ENCODE assay signal across 22 cellular contexts in genomic region chr6:68641172-68641571, GRCh38. TPM values are rescaled to one million over a fixed set of nuclear protein-coding genes. Genes with fewer than 3 reads are reported as not detected.
DNase-seq lines count a peak whose midpoint lies in the region; ATAC-seq and TF ChIP-seq lines count a peak whose summit lies in the region.
"Had no signal": no experiment of that assay in that cellular context is flagged by ENCODE, and none has a peak within 500 bp of the region (broad histone marks: within the 10 kb centered on the region; RNA-seq: fewer than 3 reads in every experiment).

No MANE protein-coding gene starts in this region.

- H3K36me3 ChIP-seq in heart left ventricle = no peaks in the 10 kb centered on the region

- no peak for TF ChIP-seq POLR2A in heart left ventricle (IDR thresholded peaks at IDR 0.05)

- ATAC-seq in heart left ventricle = no peak
- ATAC-seq in Right ventricle myocardium inferior = no peak
- ATAC-seq in HG03520 (IDR thresholded peaks at IDR 0.05; ENCODE audit: unreplicated experiment) = no peak
- ATAC-seq in HG03571 (IDR thresholded peaks at IDR 0.05; ENCODE audit: unreplicated experiment) = no peak
- ATAC-seq: PC-3 had no signal

- TF ChIP-seq CTCF in heart left ventricle (IDR thresholded peaks at IDR 0.05) = no peak

- H3K4me1 ChIP-seq in heart left ventricle = peaks cover 0 to 6% (median 1%) of the 10 kb centered on the region in 12 donors

- no peak for DNase-seq in heart left ventricle
- DNase-seq in Right ventricle myocardium inferior (ENCODE audit: missing footprints) = no peak
- DNase-seq in caudate nucleus (lab: John Stamatoyannopoulos, UW) = no peak
- DNase-seq in medulla oblongata (ENCODE audit: extremely low spot score) = peak; percentile 41
- DNase-seq in NCI-H1436 (lab: John Stamatoyannopoulos, UW) = no peak
- DNase-seq: 8988T; BE2C; CD4-positive, CD25-positive, alpha-beta regulatory T cell; COR-L47; DMS 273 treated with DMSO at 0.1 percent for 48 hours; DND-41; GM23248; HCEC 1CT; NCI-H1105; NCI-H1694; NCI-H82; PC-3; RPMI8226; SIG-M5 had no signal

- 67 to 77% (median 72%) methylated on average over 2 of the region's 2 CpGs for WGBS in heart left ventricle, 4 donors

- no peaks in the 10 kb centered on the region for H3K9me3 ChIP-seq in heart left ventricle
- H3K9me3 ChIP-seq: BE2C had no signal

- peaks cover 0 to 20% (median 12%) of the 10 kb centered on the region in 9 donors for H3K27me3 ChIP-seq in heart left ventricle
- H3K27me3 ChIP-seq: BE2C had no signal

- intact Hi-C loops in heart left ventricle (cut with DNase I) = loop anchor here in 2 of 10 donors (2.0 kb wide), 1 partner anchor 138 kb away; no protein-coding TSS in a partner anchor
- intact Hi-C loops in Right ventricle myocardium inferior (cut with DNase I) = no loop called here

- peak overlapping the region in 2 of 12 donors; percentile 50 to 52 for H3K4me3 ChIP-seq in heart left ventricle
- H3K4me3 ChIP-seq: GM23248 had no signal

- peak overlapping the region in 8 of 12 donors; percentile 42 to 66 (median 52) for H3K27ac ChIP-seq in heart left ventricle
- peak overlapping the region; percentile 91 for H3K27ac ChIP-seq in caudate nucleus (ENCODE audit: low read depth, low read length)
- peak overlapping the region; percentile 79 for H3K27ac ChIP-seq in temporal lobe (ENCODE audit: low read depth, low read length)
- H3K27ac ChIP-seq: GM23248 had no signal

RNA-seq across cellular contexts. Expression of gene ADGRB3, which starts 6.1 kb away (rescaled TPM):
- total RNA-seq in heart left ventricle (1 to 10 TPM in 6 of 9 donors, under 1 TPM in 3; 0.51 to 2.5 (median 1.1) TPM), Right ventricle myocardium inferior (1.7 TPM), temporal lobe (110 TPM)
- under 1 TPM; 0.57 to 0.67 TPM for polyA plus RNA-seq in heart left ventricle
- total RNA-seq: CD4-positive, CD25-positive, alpha-beta regulatory T cell; GM23248 had no signal
- polyA plus RNA-seq: CD4-positive, CD25-positive, alpha-beta regulatory T cell; GM23248 had no signal

Comparison
In these comparisons a context has a peak if more than half of its experiments do, and no peak if none do; other contexts are left out.
1. RNA of gene ADGRB3, which starts 6.1 kb away (total RNA-seq): 110 TPM in temporal lobe (single experiment); 1.7 TPM in Right ventricle myocardium inferior (single experiment) and 0.51 to 2.5 TPM in heart left ventricle; every median in the first group is over 10 times any median in the second.
2. Peak in every context shown above with its lines, with median percentiles within 50 percentile points of each other: H3K27ac ChIP-seq.